34 cellular contexts compared by ENCODE assay signal in the genomic region with DNA sequence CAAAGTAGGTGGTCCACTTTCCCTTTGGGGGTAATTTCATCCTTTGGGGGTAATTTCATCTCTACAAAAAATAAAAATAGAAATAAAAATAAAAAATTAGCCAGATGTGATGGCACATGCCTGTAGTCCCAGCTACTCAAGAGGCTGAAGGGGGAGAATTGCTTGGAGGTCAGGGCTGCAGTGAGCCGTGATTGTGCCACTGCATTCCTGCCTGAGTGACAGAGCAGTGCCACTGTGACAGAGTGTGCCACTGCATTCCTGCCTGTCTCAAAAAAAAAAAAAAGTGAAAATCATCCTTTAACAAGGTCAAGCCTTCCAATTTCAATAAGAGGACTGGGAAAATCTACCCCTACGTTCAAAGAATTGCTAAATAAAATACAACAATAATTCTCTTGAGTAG.
"Had no signal": no experiment of that assay in that cellular context is flagged by ENCODE, and none has a peak within 500 bp of the region (broad histone marks: within the 10 kb centered on the region; RNA-seq: fewer than 3 reads in every experiment).

No MANE protein-coding gene starts in this region.

- H3K27ac ChIP-seq: adrenal gland, ascending aorta, cardiac muscle cell, VCaP had no signal

- H3K4me3 ChIP-seq: adrenal gland, ascending aorta, cardiac muscle cell had no signal

- DNase-seq: activated B cell treated with CpG ODN at 0.5 μM for 24 hours; activated CD4-positive, alpha-beta memory T cell treated with anti-CD3 and anti-CD28 coated beads for 36 hours; activated CD4-positive, alpha-beta T cell treated with anti-CD3 and anti-CD28 coated beads for 4 hours; activated CD4-positive, alpha-beta T cell treated with anti-CD3 and anti-CD28 coated beads, Interleukin-2, amount 10 ng/mL, durations not matched to agents 24 days and 14 days; activated CD4-positive, alpha-beta T cell treated with anti-CD3 and anti-CD28 coated beads, Interleukin-2, amount 50 U/mL, for 1 hour; activated CD4-positive, alpha-beta T cell treated with anti-CD3 and anti-CD28 coated beads, Interleukin-2, amount 50 U/mL, for 4 hours; activated CD4-positive, CD25-positive, alpha-beta regulatory T cell treated with anti-CD3 and anti-CD28 coated beads, Interleukin-2, amount 50 U/mL, for 72 hours; activated CD8-positive, alpha-beta memory T cell treated with anti-CD3 and anti-CD28 coated beads, Interleukin-2, amount 50 U/mL, for 4 hours; activated CD8-positive, alpha-beta T cell treated with anti-CD3 and anti-CD28 coated beads for 36 hours; activated effector memory CD4-positive, alpha-beta T cell treated with anti-CD3 and anti-CD28 coated beads, Interleukin-2, amount 50 U/mL, for 16 hours; activated gamma-delta T cell treated with Interleukin-2 at 50 U/mL for 16 hours; activated naive CD4-positive, alpha-beta T cell; activated naive CD4-positive, alpha-beta T cell treated with anti-CD3 and anti-CD28 coated beads for 36 hours; activated naive CD4-positive, alpha-beta T cell treated with anti-CD3 and anti-CD28 coated beads, Interleukin-2, amount 50 U/mL, for 16 hours; activated naive CD8-positive, alpha-beta T cell treated with anti-CD3 and anti-CD28 coated beads for 36 hours; activated T-cell treated with anti-CD3 and anti-CD28 coated beads for 4 hours; activated T-cell treated with anti-CD3 and anti-CD28 coated beads, Interleukin-2, amount 50 U/mL, for 1 hour; activated T-cell treated with anti-CD3 and anti-CD28 coated beads, Interleukin-2, amount 50 U/mL, for 4 hours; activated T-cell treated with anti-CD3 and anti-CD28 coated beads, Interleukin-2, amount 50 U/mL, for 72 hours; amniotic stem cell; anterior cingulate cortex; central memory CD4-positive, alpha-beta T cell; SW 1271; T-helper 1 cell; T-helper 2 cell; T-helper 9 cell had no signal

- H3K27me3 ChIP-seq: adrenal gland, ascending aorta, cardiac muscle cell had no signal

- FAIRE-seq: bronchial epithelial cell, TTC549 had no signal

- H3K36me3 ChIP-seq: adrenal gland, ascending aorta, cardiac muscle cell had no signal

- ATAC-seq: activated CD8-positive, alpha-beta T cell treated with anti-CD3 and anti-CD28 coated beads for 36 hours; activated naive CD4-positive, alpha-beta T cell treated with anti-CD3 and anti-CD28 coated beads, Interleukin-2, amount 50 U/mL, for 72 hours; activated T-cell treated with anti-CD3 and anti-CD28 coated beads, Interleukin-2, amount 50 U/mL, for 4 hours; activated T-cell treated with anti-CD3 and anti-CD28 coated beads, Interleukin-2, amount 50 U/mL, for 72 hours; activated T-helper 17 cell treated with anti-CD3 and anti-CD28 coated beads, Interleukin-2, amount 50 U/mL, for 72 hours had no signal

- H3K4me1 ChIP-seq: adrenal gland, ascending aorta had no signal

- H3K9me3 ChIP-seq: adrenal gland, ascending aorta had no signal
